In the genomic region with DNA sequence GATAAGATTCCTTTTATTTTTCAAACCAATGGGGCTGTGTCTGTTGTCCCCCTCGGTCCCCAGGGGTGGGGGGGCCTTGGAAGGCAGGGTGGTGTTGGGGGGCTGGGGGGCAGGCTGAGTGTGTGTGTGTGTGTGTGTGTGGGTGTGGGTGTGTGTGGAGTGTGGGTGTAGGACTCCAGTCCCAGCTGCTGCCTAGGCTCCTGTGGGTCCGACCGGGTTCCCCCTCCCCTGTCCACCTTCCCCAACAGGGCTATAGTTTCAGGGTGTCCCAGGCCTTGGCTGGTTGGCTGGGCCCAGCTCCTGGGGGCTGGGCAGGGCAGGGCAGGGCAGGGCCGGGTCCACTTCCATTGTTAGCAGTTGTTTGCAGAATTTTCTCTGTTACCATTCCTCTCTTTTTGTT, we compare ENCODE assay signal across 11 cellular contexts. TPM values are rescaled to one million over a fixed set of nuclear protein-coding genes. Genes with fewer than 3 reads are reported as not detected.
DNase-seq lines count a peak whose midpoint lies in the region; ATAC-seq and TF ChIP-seq lines count a peak whose summit lies in the region.
"Had no signal": no experiment of that assay in that cellular context is flagged by ENCODE, and none has a peak within 500 bp of the region (broad histone marks: within the 10 kb centered on the region; RNA-seq: fewer than 3 reads in every experiment).

No MANE protein-coding gene starts in this region.

- intact Hi-C loops in CD8-positive, alpha-beta T cell (cut with DNase I, micrococcal nuclease) = loop anchor here (5.0 kb wide), 3 partner anchors 44 to 434 kb away; no protein-coding TSS in a partner anchor
- intact Hi-C loops in activated CD4-positive, alpha-beta memory T cell treated with anti-CD3 and anti-CD28 coated beads for 36 hours (cut with micrococcal nuclease) = no loop called here
- intact Hi-C loops in lower lobe of right lung (cut with DNase I) = no loop called here

- POLR2A ChIA-PET in CD8-positive, alpha-beta T cell (lab: Charles Lee) = no interaction called here
- POLR2A ChIA-PET in activated CD4-positive, alpha-beta memory T cell treated with anti-CD3 and anti-CD28 coated beads for 36 hours (lab: Charles Lee) = no interaction called here

- H3K4me3 Mint-ChIP-seq in CD8-positive, alpha-beta T cell = peak overlapping the region; percentile 57
- H3K4me3 Mint-ChIP-seq in activated CD4-positive, alpha-beta memory T cell treated with anti-CD3 and anti-CD28 coated beads for 36 hours = no peak overlapping the region
- no peak overlapping the region for H3K4me3 Mint-ChIP-seq in stimulated activated naive B cell treated with anti-CD40 and anti-IgM and Interleukin-4, amounts not matched to agents 10 μg/mL and 1 μg/mL and 100 μg/mL, for 72 hours

- ATAC-seq in CD8-positive, alpha-beta T cell = no peak
- ATAC-seq in lower lobe of right lung (no peak), HG02759 (IDR thresholded peaks at IDR 0.05; ENCODE audit: unreplicated experiment) (no peak)
- ATAC-seq in stimulated activated naive B cell treated with anti-CD40 and anti-IgM and Interleukin-4, amounts not matched to agents 10 μg/mL and 1 μg/mL and 100 μg/mL, for 72 hours (replicated peaks) = no peak

- H3K4me1 Mint-ChIP-seq in CD8-positive, alpha-beta T cell (ENCODE audit: low read depth) = peaks cover 47% of the 10 kb centered on the region
- H3K4me1 Mint-ChIP-seq in activated CD4-positive, alpha-beta memory T cell treated with anti-CD3 and anti-CD28 coated beads for 36 hours (ENCODE audit: low read depth) = peaks cover 35% of the 10 kb centered on the region
- H3K4me1 Mint-ChIP-seq in stimulated activated naive B cell treated with anti-CD40 and anti-IgM and Interleukin-4, amounts not matched to agents 10 μg/mL and 1 μg/mL and 100 μg/mL, for 72 hours = peaks cover 16 to 34% of the 10 kb centered on the region in 2 donors

- no peaks in the 10 kb centered on the region for H3K9me3 ChIP-seq in CD8-positive, alpha-beta T cell (ENCODE audit: low read length)
- H3K9me3 ChIP-seq in lower lobe of right lung = no peaks in the 10 kb centered on the region

- peaks cover 6% of the 10 kb centered on the region for H3K36me3 ChIP-seq in CD8-positive, alpha-beta T cell (ENCODE audit: insufficient read depth, low read length)
- peaks cover 25% of the 10 kb centered on the region for H3K36me3 ChIP-seq in lower lobe of right lung

- no peaks in the 10 kb centered on the region for H3K27me3 ChIP-seq in CD8-positive, alpha-beta T cell (ENCODE audit: insufficient read depth, low read length)
- H3K27me3 ChIP-seq in lower lobe of right lung (ENCODE audit: low read depth) = no peaks in the 10 kb centered on the region

- H3K27ac ChIP-seq in CD8-positive, alpha-beta T cell (ENCODE audit: low read depth, low read length) = peak overlapping the region; percentile 98
- H3K27ac ChIP-seq in lower lobe of right lung = peak overlapping the region; percentile 100
- H3K27ac ChIP-seq: parathyroid adenoma had no signal

- CTCF ChIA-PET in CD8-positive, alpha-beta T cell (lab: Charles Lee) = interaction anchor here (1.1 to 3.0 kb wide), 5 partner anchors 10 to 179 kb away, joined by 3 to 20 read pairs (median 5); no protein-coding TSS in a partner anchor
- CTCF ChIA-PET in activated CD4-positive, alpha-beta memory T cell treated with anti-CD3 and anti-CD28 coated beads for 36 hours (lab: Charles Lee) = interaction anchor here (1.8 to 3.1 kb wide), 7 partner anchors 17 to 178 kb away, joined by 8 to 22 read pairs (median 12); partner anchors contain the start of gene AQP3

- peak overlapping the region; percentile 89 for H3K27ac Mint-ChIP-seq in CD8-positive, alpha-beta T cell
- H3K27ac Mint-ChIP-seq in activated CD4-positive, alpha-beta memory T cell treated with anti-CD3 and anti-CD28 coated beads for 36 hours = peak overlapping the region; percentile 61
- peak overlapping the region; percentile 100 for H3K27ac Mint-ChIP-seq in stimulated activated naive B cell treated with anti-CD40 and anti-IgM and Interleukin-4, amounts not matched to agents 10 μg/mL and 1 μg/mL and 100 μg/mL, for 72 hours

- H3K9me3 Mint-ChIP-seq in CD8-positive, alpha-beta T cell = no peaks in the 10 kb centered on the region
- no peaks in the 10 kb centered on the region for H3K9me3 Mint-ChIP-seq in activated CD4-positive, alpha-beta memory T cell treated with anti-CD3 and anti-CD28 coated beads for 36 hours
- H3K9me3 Mint-ChIP-seq in stimulated activated naive B cell treated with anti-CD40 and anti-IgM and Interleukin-4, amounts not matched to agents 10 μg/mL and 1 μg/mL and 100 μg/mL, for 72 hours = no peaks in the 10 kb centered on the region

- no peak for TF ChIP-seq CTCF in CD8-positive, alpha-beta T cell (IDR thresholded peaks at IDR 0.05)
- TF ChIP-seq CTCF in lower lobe of right lung (IDR thresholded peaks at IDR 0.05) = no peak

- H3K36me3 Mint-ChIP-seq in CD8-positive, alpha-beta T cell = peaks cover 38% of the 10 kb centered on the region
- H3K36me3 Mint-ChIP-seq in activated CD4-positive, alpha-beta memory T cell treated with anti-CD3 and anti-CD28 coated beads for 36 hours = peaks cover 18% of the 10 kb centered on the region
- peaks cover 22 to 30% of the 10 kb centered on the region in 2 donors for H3K36me3 Mint-ChIP-seq in stimulated activated naive B cell treated with anti-CD40 and anti-IgM and Interleukin-4, amounts not matched to agents 10 μg/mL and 1 μg/mL and 100 μg/mL, for 72 hours

- no peak overlapping the region for H3K4me3 ChIP-seq in CD8-positive, alpha-beta T cell (ENCODE audit: low read depth, low read length)
- no peak overlapping the region for H3K4me3 ChIP-seq in lower lobe of right lung

- H3K27me3 Mint-ChIP-seq in CD8-positive, alpha-beta T cell (ENCODE audit: low read depth) = no peaks in the 10 kb centered on the region
- no peaks in the 10 kb centered on the region for H3K27me3 Mint-ChIP-seq in activated CD4-positive, alpha-beta memory T cell treated with anti-CD3 and anti-CD28 coated beads for 36 hours
- H3K27me3 Mint-ChIP-seq in stimulated activated naive B cell treated with anti-CD40 and anti-IgM and Interleukin-4, amounts not matched to agents 10 μg/mL and 1 μg/mL and 100 μg/mL, for 72 hours = no peaks in the 10 kb centered on the region

- H3K4me1 ChIP-seq in CD8-positive, alpha-beta T cell (ENCODE audit: insufficient read depth, low read length) = peaks cover 44% of the 10 kb centered on the region
- peaks cover 46% of the 10 kb centered on the region for H3K4me1 ChIP-seq in lower lobe of right lung

- no peak for DNase-seq in CD8-positive, alpha-beta T cell
- no peak for DNase-seq in activated CD4-positive, alpha-beta memory T cell treated with anti-CD3 and anti-CD28 coated beads for 36 hours
- DNase-seq in lower lobe of right lung (no peak), COLO668 (lab: John Stamatoyannopoulos, UW; ENCODE audit: unreplicated experiment) (no peak), Kasumi-1 (lab: John Stamatoyannopoulos, UW) (no peak)
- no peak for DNase-seq in stimulated activated naive B cell treated with anti-CD40 and anti-IgM and Interleukin-4, amounts not matched to agents 10 μg/mL and 1 μg/mL and 100 μg/mL, for 72 hours
- DNase-seq: mesenchymal stem cell; NCI-H2171; NK-92 treated with Interleukin-12 subunit alpha and Interleukin-12 subunit beta, amount 100 ng/mL, for 24 hours had no signal

RNA-seq across cellular contexts. Expression of gene NFX1, which starts 2.1 kb away (rescaled TPM):
- total RNA-seq in CD8-positive, alpha-beta T cell = 10 to 100 TPM; 32.9 to 37.9 TPM
- total RNA-seq in activated CD4-positive, alpha-beta memory T cell treated with anti-CD3 and anti-CD28 coated beads for 36 hours = 10 to 100 TPM; 36.5 to 38.6 TPM
- total RNA-seq in lower lobe of right lung = 36.2 TPM

RNA-seq across cellular contexts. Expression of gene CHMP5, which starts 23.4 kb away (rescaled TPM):
- total RNA-seq in CD8-positive, alpha-beta T cell = 10 to 100 TPM; 13.4 to 14.2 TPM
- total RNA-seq in activated CD4-positive, alpha-beta memory T cell treated with anti-CD3 and anti-CD28 coated beads for 36 hours = 100 to 1,000 TPM; 116 to 119 TPM
- total RNA-seq in lower lobe of right lung = 80.9 TPM

RNA-seq across cellular contexts. Expression of gene BAG1, which starts 23.7 kb away (rescaled TPM):
- total RNA-seq in CD8-positive, alpha-beta T cell = 10 to 100 TPM; 56.8 to 64.3 TPM
- total RNA-seq in activated CD4-positive, alpha-beta memory T cell treated with anti-CD3 and anti-CD28 coated beads for 36 hours = 10 to 100 TPM; 52.7 to 56.6 TPM
- 98.5 TPM for total RNA-seq in lower lobe of right lung

RNA-seq across cellular contexts. Expression of gene SPINK4, which starts 48.3 kb away (rescaled TPM):
- not detected for total RNA-seq in CD8-positive, alpha-beta T cell
- total RNA-seq in activated CD4-positive, alpha-beta memory T cell treated with anti-CD3 and anti-CD28 coated beads for 36 hours = not detected
- not detected for total RNA-seq in lower lobe of right lung

Comparison
In these comparisons a context has a peak if more than half of its experiments do, and no peak if none do; other contexts are left out.
1. intact Hi-C loops: an anchor here in CD8-positive, alpha-beta T cell (5.0 kb wide); none called in activated CD4-positive, alpha-beta memory T cell treated with anti-CD3 and anti-CD28 coated beads for 36 hours and lower lobe of right lung.